In genomic region chr18:77108001-77108692, GRCh38 we compare ENCODE assay signal across 8 cellular contexts.
DNase-seq lines count a peak whose midpoint lies in the region; ATAC-seq, FAIRE-seq and TF ChIP-seq lines count a peak whose summit lies in the region.

No MANE protein-coding gene starts in this region.

- H3K4me1 Mint-ChIP-seq in nephron = peaks cover 85% of the 10 kb centered on the region

- no peak for TF ChIP-seq CTCF in nephron (IDR thresholded peaks at IDR 0.05; ENCODE audit: unreplicated experiment in 3 of 3)

- peak; percentile 66 for ATAC-seq in HG02884 (IDR thresholded peaks at IDR 0.05; ENCODE audit: unreplicated experiment)

- no peaks in the 10 kb centered on the region for H3K9me3 Mint-ChIP-seq in nephron

- H3K4me1 ChIP-seq in effector memory CD4-positive, alpha-beta T cell (ENCODE audit: control insufficient read depth, insufficient read depth, low read length, poor library complexity, severe bottlenecking) = peaks cover 69% of the 10 kb centered on the region

- H3K36me3 ChIP-seq in effector memory CD4-positive, alpha-beta T cell (ENCODE audit: control insufficient read depth, insufficient read depth, low read length) = peaks cover 28% of the 10 kb centered on the region

- H3K9me3 ChIP-seq in effector memory CD4-positive, alpha-beta T cell (ENCODE audit: control insufficient read depth, low read length) = no peaks in the 10 kb centered on the region

- peak overlapping the region; percentile 76 for H3K27ac ChIP-seq in effector memory CD4-positive, alpha-beta T cell (ENCODE audit: insufficient read depth, low read length, poor library complexity, severe bottlenecking)

- peak overlapping the region; percentile 92 to 100 (median 97) for H3K27ac Mint-ChIP-seq in nephron

- no peaks in the 10 kb centered on the region for H3K27me3 Mint-ChIP-seq in nephron (ENCODE audit: low read depth)

- peak; percentile 85 for FAIRE-seq in RCC 7860 (lab: Jason Lieb, UNC)

- H3K27me3 ChIP-seq in effector memory CD4-positive, alpha-beta T cell (replicated peaks; ENCODE audit: control insufficient read depth, insufficient read depth, low read length, poor library complexity, severe bottlenecking) = no peaks in the 10 kb centered on the region

- peak; percentile 66 for DNase-seq in stimulated activated CD4-positive, alpha-beta T cell treated with anti-CD3 and anti-CD28 coated beads, Interleukin-4, amount 100 ng/mL, for 24 hours
- no peak for DNase-seq in stimulated activated CD4-positive, alpha-beta T cell treated with anti-CD3 and anti-CD28 coated beads, Interleukin-2, amount 100 ng/mL, for 48 hours
- DNase-seq in RCC 7860 (ENCODE audit: low spot score) (peak; percentile 79), NCI-H774 (lab: John Stamatoyannopoulos, UW) (no peak), iPS-NIHi7 (ENCODE audit: extremely low spot score) (no peak)
- no peak for DNase-seq in effector memory CD4-positive, alpha-beta T cell

- H3K4me3 ChIP-seq in effector memory CD4-positive, alpha-beta T cell (ENCODE audit: insufficient read depth, low read depth, low read length, poor library complexity, severe bottlenecking) = no peak overlapping the region

- peak overlapping the region; percentile 9 to 53 (median 39) for H3K4me3 Mint-ChIP-seq in nephron

- H3K36me3 Mint-ChIP-seq in nephron (ENCODE audit: low read depth) = peaks cover 3% of the 10 kb centered on the region

Comparison
In these comparisons a context has a peak if more than half of its experiments do, and no peak if none do; other contexts are left out.
1. DNase-seq: peak in stimulated activated CD4-positive, alpha-beta T cell treated with anti-CD3 and anti-CD28 coated beads, Interleukin-4, amount 100 ng/mL, for 24 hours (single experiment) and RCC 7860 (single experiment); none in stimulated activated CD4-positive, alpha-beta T cell treated with anti-CD3 and anti-CD28 coated beads, Interleukin-2, amount 100 ng/mL, for 48 hours (0 of 2), effector memory CD4-positive, alpha-beta T cell (0 of 3), NCI-H774 (single experiment) and iPS-NIHi7 (single experiment).